Comparison of ENCODE assay signal across 27 cellular contexts in genomic region chr5:111153483-111153882, GRCh38.
DNase-seq lines count a peak whose midpoint lies in the region; ATAC-seq, FAIRE-seq and TF ChIP-seq lines count a peak whose summit lies in the region.
"Had no signal": no experiment of that assay in that cellular context is flagged by ENCODE, and none has a peak within 500 bp of the region (broad histone marks: within the 10 kb centered on the region; RNA-seq: fewer than 3 reads in every experiment).

No MANE protein-coding gene starts in this region.

- H3K27ac ChIP-seq in right lobe of liver (no peak overlapping the region), HepG2 (ENCODE audit: extremely low read length, insufficient read depth, low read length) (no peak overlapping the region)
- H3K27ac ChIP-seq: BLaER1 had no signal

- no peaks in the 10 kb centered on the region for H3K79me2 ChIP-seq in HepG2 (ENCODE audit: insufficient read depth, low read length)

- DNase-seq in NCI-H748 (lab: John Stamatoyannopoulos, UW; ENCODE audit: unreplicated experiment) (peak; percentile 4), NCI-H748 treated with DMSO at 0.1 percent for 48 hours (lab: John Stamatoyannopoulos, UW) (no peak), right lobe of liver (no peak), HepG2 (ENCODE audit: low spot score) (no peak), NCI-H69 (lab: John Stamatoyannopoulos, UW) (peak; percentile 66), cerebellar cortex (ENCODE audit: low spot score) (no peak)
- no peak for DNase-seq in stimulated activated CD4-positive, alpha-beta T cell treated with anti-CD3 and anti-CD28 coated beads, Interleukin-12 subunit alpha, Interleukin-12 subunit beta, amount 100 ng/mL, for 4 hours
- DNase-seq: 8988T; ACHN; BE2C; C1 segment of cervical spinal cord; CD4-positive, alpha-beta memory T cell; CD4-positive, CD25-positive, alpha-beta regulatory T cell; CD8-positive, alpha-beta memory T cell; COR-L47; DMS 273 treated with DMSO at 0.1 percent for 48 hours; DMS153; DMS53; DMS79; DND-41; EL; GDM1 had no signal

- TF ChIP-seq EP300 in HepG2 (IDR thresholded peaks at IDR 0.05; ENCODE audit: low read depth in 2 of 2, low read length in 2 of 2), result no peak
- TF ChIP-seq EP300 in HepG2 (CRISPR knock-in tag; IDR thresholded peaks at IDR 0.05; ENCODE audit: borderline replicate concordance), result no peak

- H3K4me3 ChIP-seq in right lobe of liver (no peak overlapping the region), HepG2 (replicated peaks in 1 of 3; ENCODE audit: insufficient read depth in 1 of 3, low read depth in 2 of 3, low read length in 3 of 3) (no peak overlapping the region)
- H3K4me3 ChIP-seq: BLaER1, GM12878 had no signal

- ATAC-seq in right lobe of liver (peak in 3 of 4 donors; percentile 52 to 83 (median 58)), HepG2 (no peak)
- ATAC-seq: GM12878 had no signal

- FAIRE-seq in HepG2 (lab: Jason Lieb, UNC), result no peak
- FAIRE-seq: A204.1, GM12878, GM12892, GM18507 had no signal

- no peaks in the 10 kb centered on the region for H3K9me3 ChIP-seq in right lobe of liver
- H3K9me3 ChIP-seq in HepG2 (ENCODE audit: low read length), result no peaks in the 10 kb centered on the region
- H3K9me3 ChIP-seq: BE2C, BLaER1 had no signal

- POLR2A ChIA-PET in HepG2 (lab: Yijun Ruan, JAX), result no interaction called here

- H3K27me3 ChIP-seq in right lobe of liver (no peaks in the 10 kb centered on the region), HepG2 (ENCODE audit: control insufficient read depth in 1 of 2, insufficient read depth in 2 of 2, low read length in 2 of 2) (no peaks in the 10 kb centered on the region)
- H3K27me3 ChIP-seq: BE2C, BLaER1 had no signal

- H3K9ac ChIP-seq in HepG2 (ENCODE audit: insufficient read depth, low read depth, low read length), result no peak overlapping the region
- H3K9ac ChIP-seq: BLaER1 had no signal

- H3K4me1 ChIP-seq in right lobe of liver (peaks cover 0 to 5% (median 0%) of the 10 kb centered on the region in 4 donors), HepG2 (ENCODE audit: insufficient read depth, low read length) (no peaks in the 10 kb centered on the region)
- H3K4me1 ChIP-seq: BLaER1 had no signal

- no peaks in the 10 kb centered on the region for H4K20me1 ChIP-seq in HepG2 (ENCODE audit: insufficient read depth, low read length)
- H4K20me1 ChIP-seq: BLaER1 had no signal

- in situ Hi-C loops in HepG2 (cut with HindIII; ENCODE audit: extremely low pct_ligation_motif_present, low pct_unique_long_range_greater_than_20kb), result loop anchor here (10.0 to 25.0 kb wide), 2 partner anchors 334 to 991 kb away; no protein-coding TSS in a partner anchor

- TF ChIP-seq POLR2A in right lobe of liver (IDR thresholded peaks at IDR 0.05) (no peak), HepG2 (IDR thresholded peaks at IDR 0.05; ENCODE audit: insufficient read depth in 1 of 2, low read depth in 2 of 2, low read length in 2 of 2) (no peak)

- H3K36me3 ChIP-seq in right lobe of liver, result no peaks in the 10 kb centered on the region
- H3K36me3 ChIP-seq in HepG2 (replicated peaks in 1 of 2; ENCODE audit: control insufficient read depth in 1 of 2, insufficient read depth in 2 of 2, low read length in 2 of 2), result no peaks in the 10 kb centered on the region
- H3K36me3 ChIP-seq: BE2C, BLaER1 had no signal

- no peak overlapping the region for H2AFZ ChIP-seq in HepG2 (ENCODE audit: low read length)

- no TSS peak for BruUV-seq in HepG2 (replicated peaks; lab: Mats Ljungman, UMichigan)

- TF ChIP-seq RAD21 in HepG2 (CRISPR knock-in tag; IDR thresholded peaks at IDR 0.05), result no peak

- CTCF ChIA-PET in HepG2 (lab: Yijun Ruan, JAX; ENCODE audit: low intra/inter-chr PET ratio, low total read pairs), result no interaction called here

- TF ChIP-seq CTCF in right lobe of liver (IDR thresholded peaks at IDR 0.05) (no peak), HepG2 (CRISPR knock-in tag; IDR thresholded peaks at IDR 0.05) (no peak)

- intact Hi-C loops in right lobe of liver (cut with DNase I), result no loop called here
- intact Hi-C loops in HepG2 (cut with micrococcal nuclease; ENCODE audit: unreplicated experiment), result no loop called here

- H3K4me2 ChIP-seq in HepG2 (ENCODE audit: low read depth, low read length), result no peak overlapping the region
- H3K4me2 ChIP-seq: BLaER1 had no signal

- 24% methylated on average over 1 of the region's 1 CpG for WGBS in right lobe of liver (ENCODE audit: insufficient coverage, low coverage, low lambda C conversion rate, missing lambda C conversion rate)
- WGBS in HepG2 (ENCODE audit: low lambda C conversion rate), result 0% methylated on average over 1 of the region's 1 CpG

TF ChIP-seq in HepG2, 621 proteins besides CTCF, POLR2A, EP300 and RAD21:
- TF ChIP-seq ZNF530 (CRISPR knock-in tag; IDR thresholded peaks at IDR 0.05; ENCODE audit: low read depth) (no peak), ISX (CRISPR knock-in tag; conservative IDR thresholded peaks at IDR 0.05) (no peak), ZNF432 (CRISPR knock-in tag; IDR thresholded peaks at IDR 0.05; ENCODE audit: borderline replicate concordance) (no peak), ZNF207 (IDR thresholded peaks at IDR 0.05; ENCODE audit: borderline replicate concordance) (no peak), NRL (CRISPR knock-in tag; IDR thresholded peaks at IDR 0.05; ENCODE audit: borderline replicate concordance) (no peak), MAZ (IDR thresholded peaks at IDR 0.05; ENCODE audit: borderline replicate concordance, low read depth, low read length) (no peak), MAZ (CRISPR knock-in tag; IDR thresholded peaks at IDR 0.05; ENCODE audit: low read depth) (no peak), HNF4A (CRISPR knock-in tag; IDR thresholded peaks at IDR 0.05) (no peak)

Comparison
In these comparisons a context has a peak if more than half of its experiments do, and no peak if none do; other contexts are left out.
1. DNase-seq: peak in NCI-H748 (single experiment) and NCI-H69 (single experiment); none in NCI-H748 treated with DMSO at 0.1 percent for 48 hours (single experiment), right lobe of liver (0 of 3), HepG2 (single experiment), stimulated activated CD4-positive, alpha-beta T cell treated with anti-CD3 and anti-CD28 coated beads, Interleukin-12 subunit alpha, Interleukin-12 subunit beta, amount 100 ng/mL, for 4 hours (single experiment) and cerebellar cortex (single experiment).